Comparison of ENCODE assay signal across 8 cellular contexts in genomic region chr12:88579572-88579940, GRCh38. TPM values are rescaled to one million over a fixed set of nuclear protein-coding genes. Genes with fewer than 3 reads are reported as not detected.
A peak's percentile ranks its signal among the peaks of the same experiment; 100 is the strongest.
DNase-seq lines count a peak whose midpoint lies in the region; ATAC-seq and TF ChIP-seq lines count a peak whose summit lies in the region.

No MANE protein-coding gene starts in this region.

- H3K36me3 Mint-ChIP-seq in natural killer cell treated with Interleukin-12 subunit alpha and Interleukin-12 subunit beta and Interleukin-15 and Interleukin-18, amount 100 ng/mL, for 72 hours = no peaks in the 10 kb centered on the region
- H3K36me3 Mint-ChIP-seq in natural killer cell (no peaks in the 10 kb centered on the region), WTC11 (no peaks in the 10 kb centered on the region), progenitor cell of endocrine pancreas (ENCODE audit: insufficient read depth) (no peaks in the 10 kb centered on the region)

- H3K27ac Mint-ChIP-seq in natural killer cell treated with Interleukin-12 subunit alpha and Interleukin-12 subunit beta and Interleukin-15 and Interleukin-18, amount 100 ng/mL, for 72 hours = no peak overlapping the region
- H3K27ac Mint-ChIP-seq in natural killer cell = no peak overlapping the region
- H3K27ac Mint-ChIP-seq in WTC11 = no peak overlapping the region
- H3K27ac Mint-ChIP-seq in progenitor cell of endocrine pancreas = peak overlapping the region; percentile 57

- CTCF ChIA-PET in WTC11 (lab: Charles Lee) = interaction anchor here (0.9 to 1.7 kb wide), 8 partner anchors 15 to 946 kb away, joined by 3 to 7 read pairs (median 4); no protein-coding TSS in a partner anchor

- H3K27me3 Mint-ChIP-seq in natural killer cell treated with Interleukin-12 subunit alpha and Interleukin-12 subunit beta and Interleukin-15 and Interleukin-18, amount 100 ng/mL, for 72 hours = peaks cover 21 to 25% of the 10 kb centered on the region in 2 donors
- H3K27me3 Mint-ChIP-seq in natural killer cell (ENCODE audit: low read depth in 2 of 2) (peaks cover 9 to 24% of the 10 kb centered on the region in 2 donors), WTC11 (ENCODE audit: low read depth) (peaks cover 16% of the 10 kb centered on the region), progenitor cell of endocrine pancreas (peaks cover 5% of the 10 kb centered on the region)

- H3K4me3 Mint-ChIP-seq in natural killer cell treated with Interleukin-12 subunit alpha and Interleukin-12 subunit beta and Interleukin-15 and Interleukin-18, amount 100 ng/mL, for 72 hours = peak overlapping the region; percentile 36
- H3K4me3 Mint-ChIP-seq in natural killer cell = no peak overlapping the region
- H3K4me3 Mint-ChIP-seq in WTC11 = peak overlapping the region; percentile 95
- peak overlapping the region; percentile 93 for H3K4me3 Mint-ChIP-seq in progenitor cell of endocrine pancreas (ENCODE audit: low read depth)

- H3K9me3 Mint-ChIP-seq in natural killer cell treated with Interleukin-12 subunit alpha and Interleukin-12 subunit beta and Interleukin-15 and Interleukin-18, amount 100 ng/mL, for 72 hours = no peaks in the 10 kb centered on the region
- H3K9me3 Mint-ChIP-seq in natural killer cell = peaks cover 2 to 3% of the 10 kb centered on the region in 2 donors
- H3K9me3 Mint-ChIP-seq in WTC11 = no peaks in the 10 kb centered on the region
- no peaks in the 10 kb centered on the region for H3K9me3 Mint-ChIP-seq in progenitor cell of endocrine pancreas (ENCODE audit: low read depth)

- no peak for ATAC-seq in natural killer cell treated with Interleukin-12 subunit alpha and Interleukin-12 subunit beta and Interleukin-15 and Interleukin-18, amount 100 ng/mL, for 72 hours
- ATAC-seq in natural killer cell (no peak), WTC11 (no peak; the same call in 1 of the 2 replicates), HG03460 (IDR thresholded peaks at IDR 0.05; ENCODE audit: unreplicated experiment) (no peak), GM18520 (IDR thresholded peaks at IDR 0.05; ENCODE audit: unreplicated experiment) (no peak)

- no peak for DNase-seq in natural killer cell treated with Interleukin-12 subunit alpha and Interleukin-12 subunit beta and Interleukin-15 and Interleukin-18, amount 100 ng/mL, for 72 hours (ENCODE audit: low spot score)
- DNase-seq in natural killer cell (no peak), WTC11 (ENCODE audit: low spot score) (peak; percentile 18), head of caudate nucleus (peak in 38 of 42 donors; percentile 8 to 66 (median 41)), progenitor cell of endocrine pancreas (ENCODE audit: low spot score, unreplicated experiment) (peak; percentile 19), DMS153 (lab: John Stamatoyannopoulos, UW) (no peak)

- peaks cover 0 to 2% of the 10 kb centered on the region in 2 donors for H3K4me1 Mint-ChIP-seq in natural killer cell treated with Interleukin-12 subunit alpha and Interleukin-12 subunit beta and Interleukin-15 and Interleukin-18, amount 100 ng/mL, for 72 hours (ENCODE audit: low read depth in 2 of 2)
- H3K4me1 Mint-ChIP-seq in natural killer cell = peaks cover 0 to 5% of the 10 kb centered on the region in 2 donors
- peaks cover 60% of the 10 kb centered on the region for H3K4me1 Mint-ChIP-seq in WTC11
- H3K4me1 Mint-ChIP-seq in progenitor cell of endocrine pancreas (ENCODE audit: low read depth) = peaks cover 33% of the 10 kb centered on the region

- intact Hi-C loops in natural killer cell (cut with micrococcal nuclease) (no loop called here), head of caudate nucleus (cut with DNase I) (no loop called here)

- POLR2A ChIA-PET in WTC11 (lab: Charles Lee) = interaction anchor here (0.6 to 2.2 kb wide), 3 partner anchors 17 to 773 kb away, joined by 4 to 13 read pairs (median 5); partner anchors contain the start of gene DUSP6

- no peak for TF ChIP-seq CTCF in natural killer cell (IDR thresholded peaks at IDR 0.05)
- no peak for TF ChIP-seq CTCF in WTC11 (IDR thresholded peaks at IDR 0.05)
- TF ChIP-seq CTCF in progenitor cell of endocrine pancreas (IDR thresholded peaks at IDR 0.05; ENCODE audit: unreplicated experiment) = no peak

TF ChIP-seq in WTC11, 78 proteins besides CTCF, POLR2A, EP300 and RAD21 (continues in another document):
- no peak for TF ChIP-seq IRF1 (CRISPR knock-in tag; IDR thresholded peaks at IDR 0.05)
- TF ChIP-seq ZMAT4 (CRISPR knock-in tag; IDR thresholded peaks at IDR 0.05) = no peak
- no peak for TF ChIP-seq ATF6 (CRISPR knock-in tag; IDR thresholded peaks at IDR 0.05)
- TF ChIP-seq PRDM15 (CRISPR knock-in tag; IDR thresholded peaks at IDR 0.05) = no peak
- no peak for TF ChIP-seq SMAD4 (CRISPR knock-in tag; IDR thresholded peaks at IDR 0.05)
- no peak for TF ChIP-seq JUN (CRISPR knock-in tag; IDR thresholded peaks at IDR 0.05)
- no peak for TF ChIP-seq ZNF425 (CRISPR knock-in tag; conservative IDR thresholded peaks at IDR 0.05)
- no peak for TF ChIP-seq NR3C1 (CRISPR knock-in tag; conservative IDR thresholded peaks at IDR 0.05; ENCODE audit: low read depth)
- no peak for TF ChIP-seq NFATC4 (CRISPR knock-in tag; IDR thresholded peaks at IDR 0.05)
- no peak for TF ChIP-seq GTF2I (CRISPR knock-in tag; conservative IDR thresholded peaks at IDR 0.05)

RNA-seq across cellular contexts. Expression of gene KITLG, which starts 0.7 kb away (rescaled TPM):
- total RNA-seq in natural killer cell treated with Interleukin-12 subunit alpha and Interleukin-12 subunit beta and Interleukin-15 and Interleukin-18, amount 100 ng/mL, for 72 hours = not detected
- total RNA-seq in natural killer cell (not detected), WTC11 (2021) (8.1 to 12.5 TPM (median 8.9 TPM) in 3 replicates), progenitor cell of endocrine pancreas (9.1 and 11.5 TPM in 2 replicates)

Comparison
In these comparisons a context has a peak if more than half of its experiments do, and no peak if none do; other contexts are left out.
1. DNase-seq: peak in WTC11 (single experiment), head of caudate nucleus (38 of 42) and progenitor cell of endocrine pancreas (single experiment); none in natural killer cell treated with Interleukin-12 subunit alpha and Interleukin-12 subunit beta and Interleukin-15 and Interleukin-18, amount 100 ng/mL, for 72 hours (single experiment), natural killer cell (single experiment) and DMS153 (single experiment).